Comparison of ENCODE assay signal across 10 cellular contexts in the genomic region with DNA sequence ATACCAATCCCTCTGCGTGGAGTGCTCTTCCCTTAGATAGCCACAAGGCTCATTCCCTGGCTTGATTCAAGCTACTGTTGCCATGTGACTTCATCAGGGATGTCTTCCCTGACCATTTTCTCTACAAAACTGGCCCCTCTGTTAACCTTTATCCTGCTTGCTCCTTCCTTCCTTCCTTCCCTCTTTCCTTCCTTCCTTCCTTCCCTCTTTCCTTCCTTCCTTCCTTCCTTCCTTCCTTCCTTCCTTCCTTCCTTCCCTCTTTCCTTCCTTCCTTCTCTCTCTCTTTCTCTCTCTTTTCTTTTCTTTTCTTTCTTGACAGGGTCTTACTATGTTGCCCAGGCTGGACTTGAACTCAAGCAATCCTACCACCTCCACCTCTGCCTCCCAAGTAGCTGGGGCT. TPM values are rescaled to one million over a fixed set of nuclear protein-coding genes. Genes with fewer than 3 reads are reported as not detected.
"Had no signal": no experiment of that assay in that cellular context is flagged by ENCODE, and none has a peak within 500 bp of the region (broad histone marks: within the 10 kb centered on the region; RNA-seq: fewer than 3 reads in every experiment).

No MANE protein-coding gene starts in this region.

- FAIRE-seq: HepG2 had no signal

- H3K27ac ChIP-seq: HL-60 had no signal

- H3K4me3 Mint-ChIP-seq: GM23338, IgD-negative memory B cell had no signal

- DNase-seq: H7, KG1 had no signal

- H3K9me3 ChIP-seq: HAP-1 had no signal

- H3K9me3 Mint-ChIP-seq: GM23338 had no signal

- H3K4me2 ChIP-seq: GM23338 had no signal

- H3K36me3 ChIP-seq: HAP-1 had no signal

- H3K27ac Mint-ChIP-seq: GM23338, IgD-negative memory B cell had no signal

- H3K4me3 ChIP-seq: GM23338, HAP-1 had no signal

- H3K4me1 ChIP-seq: HAP-1 had no signal

- H3K4me1 Mint-ChIP-seq: IgD-negative memory B cell had no signal

- H2AFZ ChIP-seq: GM23338 had no signal

- ATAC-seq: GM23338, HCT116, HepG2 had no signal

RNA-seq across cellular contexts. Expression of gene RYR2, which starts 6.2 kb away (rescaled TPM):
- total RNA-seq: HepG2 had no signal
- polyA plus RNA-seq: HepG2, IgD-negative memory B cell had no signal

RNA-seq across cellular contexts. Expression of gene MT1HL1, which starts 31.5 kb away (rescaled TPM):
- total RNA-seq: GM23338, H4, H7, HepG2, HT1080 had no signal
- polyA plus RNA-seq: GM23338, HepG2, IgD-negative memory B cell had no signal
